ENCODE assay signal across 7 cellular contexts in genomic region chr1:166974647-166975345, GRCh38. TPM values are rescaled to one million over a fixed set of nuclear protein-coding genes. Genes with fewer than 3 reads are reported as not detected.
A peak's percentile ranks its signal among the peaks of the same experiment; 100 is the strongest.
DNase-seq lines count a peak whose midpoint lies in the region; ATAC-seq, FAIRE-seq and TF ChIP-seq lines count a peak whose summit lies in the region.

No MANE protein-coding gene starts in this region.

- ATAC-seq in GM12878 = no peak; the same call in 2 of the 3 replicates
- peak; percentile 17 for ATAC-seq in stimulated activated naive CD8-positive, alpha-beta T cell treated with anti-CD3 and anti-CD28 coated beads, Interleukin-15, Interleukin-2, amounts not matched to agents 100 U/mL and 50 U/mL, for 24 hours

- H3K9ac ChIP-seq in GM12878 (ENCODE audit: control insufficient read depth, insufficient read depth, low read length) = peak overlapping the region; percentile 55

- RAD21 ChIA-PET in GM12878 (lab: Charles Lee; ENCODE audit: unreplicated experiment) = interaction anchor here (0.6 kb wide), 1 partner anchor 186 kb away, joined by 3 read pairs; no protein-coding TSS in a partner anchor

- POLR2A ChIA-PET in GM12878 (lab: Charles Lee) = no interaction called here

- no TSS peak for BruUV-seq in GM12878 (replicated peaks; lab: Mats Ljungman, UMichigan)

- SMC1A ChIA-PET in GM12878 (lab: Charles Lee; ENCODE audit: uncharacterized antibody, unreplicated experiment) = no interaction called here

- H3K27ac ChIP-seq in GM12878 (ENCODE audit: control insufficient read depth, insufficient read depth) (peak overlapping the region; percentile 29; the same call in 1 of the 2 replicates), mesodermal cell (ENCODE audit: low read depth, low read length, severe bottlenecking) (no peak overlapping the region), uterus (no peak overlapping the region)

- CTCF ChIA-PET in GM12878 (lab: Yijun Ruan, JAX) = no interaction called here

- no peak for TF ChIP-seq POLR2A in GM12878 (IDR thresholded peaks at IDR 0.05; ENCODE audit: low read depth, low read length)
- no peak for TF ChIP-seq POLR2A in uterus (IDR thresholded peaks at IDR 0.05)

- H3K27me3 ChIP-seq in GM12878 (replicated peaks in 1 of 2; ENCODE audit: control insufficient read depth in 2 of 2, insufficient read depth in 2 of 2, low read length in 1 of 2) (peaks cover 0 to 7% of the 10 kb centered on the region in 2 experiments), uterus (no peaks in the 10 kb centered on the region)

- in situ Hi-C loops in GM12878 (cut with MboI) = no loop called here

- peak; percentile 88 for FAIRE-seq in GM19239 (lab: Jason Lieb, UNC)
- FAIRE-seq in GM12878 (lab: Jason Lieb, UNC) = no peak

- H3K4me1 ChIP-seq in GM12878 (ENCODE audit: control insufficient read depth, insufficient read depth, low read length) (peaks cover 31% of the 10 kb centered on the region), mesodermal cell (ENCODE audit: control insufficient read depth, insufficient read depth, low read length, poor library complexity, severe bottlenecking) (peaks cover 11% of the 10 kb centered on the region), uterus (no peaks in the 10 kb centered on the region)

- H3K79me2 ChIP-seq in GM12878 (ENCODE audit: control insufficient read depth, insufficient read depth, low read length) = 0 out of 2 replicates have a peak, but pooled peaks cover 3% of the 10 kb centered on the region

- 2% methylated on average over 17 of the region's 17 CpGs for WGBS in GM12878 (ENCODE audit: insufficient coverage, insufficient replicate concordance, low lambda C conversion rate, missing lambda C conversion rate)
- WGBS in mesodermal cell (ENCODE audit: insufficient coverage in 2 of 2), 2 experiments = 0 to 3% methylated on average over 3 to 5 of the region's 17 CpGs

- TF ChIP-seq CTCF in GM12878 (IDR thresholded peaks at IDR 0.05 in 2 of 3, conservative IDR thresholded peaks at IDR 0.05 in 1 of 3; ENCODE audit: control insufficient read depth in 2 of 3, extremely low read depth in 1 of 3, insufficient read depth in 1 of 3, low read depth in 3 of 3, low read length in 3 of 3) (no peak), uterus (IDR thresholded peaks at IDR 0.05) (no peak)

- no peaks in the 10 kb centered on the region for H3K9me3 ChIP-seq in GM12878 (replicated peaks; ENCODE audit: control insufficient read depth, insufficient read depth, low read length)
- H3K9me3 ChIP-seq in mesodermal cell (ENCODE audit: control insufficient read depth, low read length) = no peaks in the 10 kb centered on the region
- H3K9me3 ChIP-seq in uterus = no peaks in the 10 kb centered on the region

- no peaks in the 10 kb centered on the region for H4K20me1 ChIP-seq in GM12878 (ENCODE audit: control insufficient read depth, insufficient read depth)

- intact Hi-C loops in GM12878 (cut with micrococcal nuclease; ENCODE audit: unreplicated experiment) (loop anchor here (5.0 kb wide), 1 partner anchor 83 kb away; no protein-coding TSS in a partner anchor), uterus (cut with DNase I; ENCODE audit: low total_unique reads) (no loop called here)

- H3K4me2 ChIP-seq in GM12878 (ENCODE audit: control insufficient read depth, insufficient read depth) = peak overlapping the region; percentile 95

- H3K36me3 ChIP-seq in GM12878 (ENCODE audit: control insufficient read depth in 2 of 2, insufficient read depth in 2 of 2, low read length in 1 of 2) (no peaks in the 10 kb centered on the region), mesodermal cell (ENCODE audit: control insufficient read depth, insufficient read depth, low read length) (no peaks in the 10 kb centered on the region), uterus (no peaks in the 10 kb centered on the region)

- peak overlapping the region; percentile 67 for H3K4me3 ChIP-seq in GM12878
- H3K4me3 ChIP-seq in mesodermal cell (ENCODE audit: extremely low read depth, insufficient read depth, low read length, poor library complexity, severe bottlenecking) = peak overlapping the region; percentile 31
- H3K4me3 ChIP-seq in uterus = peak overlapping the region in 1 of 2 donors; percentile 44

- TF ChIP-seq RAD21 in GM12878 (IDR thresholded peaks at IDR 0.05; ENCODE audit: insufficient read depth, low read depth, low read length) = no peak

- H2AFZ ChIP-seq in GM12878 (ENCODE audit: control insufficient read depth, low read depth, low read length) = peak overlapping the region; percentile 81

- no peak for DNase-seq in GM19239 (ENCODE audit: insufficient read length, low spot score)
- peak; percentile 19 for DNase-seq in NCI-H748 treated with DMSO at 0.1 percent for 48 hours (lab: John Stamatoyannopoulos, UW)
- DNase-seq in GM12878 (ENCODE audit: low read depth, low spot score) = no peak
- DNase-seq in stimulated activated naive CD8-positive, alpha-beta T cell treated with anti-CD3 and anti-CD28 coated beads, Interleukin-15, Interleukin-2, amounts not matched to agents 100 U/mL and 50 U/mL, for 24 hours = peak; percentile 40
- DNase-seq in A172 (ENCODE audit: low spot score) = no peak
- DNase-seq in uterus = no peak

- no peak for TF ChIP-seq EP300 in GM12878 (IDR thresholded peaks at IDR 0.05; ENCODE audit: borderline replicate concordance in 1 of 2, control insufficient read depth in 1 of 2, low read depth in 2 of 2, low read length in 2 of 2)

TF ChIP-seq in GM12878, 131 proteins besides CTCF, POLR2A, EP300 and RAD21:
- TF ChIP-seq CEBPB (IDR thresholded peaks at IDR 0.05; ENCODE audit: borderline replicate concordance in 1 of 2, low read depth in 2 of 2, low read length in 2 of 2) (no peak), CHD4 (IDR thresholded peaks at IDR 0.05) (no peak), IKZF1 (conservative IDR thresholded peaks at IDR 0.05) (0 out of 2 replicates have a peak, but pooled peaks have one; percentile 1), EGR1 (IDR thresholded peaks at IDR 0.05; ENCODE audit: borderline replicate concordance in 1 of 2, low read depth in 2 of 2, low read length in 2 of 2) (0 out of 3 replicates have a peak, but pooled peaks of 1 of the 2 experiments have one; percentile 42)

RNA-seq across cellular contexts. Expression of gene ILDR2, which starts 0.5 kb away (rescaled TPM):
- 0.25 TPM in 1 of 2 replicates, not detected in the other for total RNA-seq in GM12878 (2013; cell fraction: nucleolus; rRNA removed)
- 4.8 and 4.9 TPM in 2 replicates for total RNA-seq in GM12878 (2014; rRNA removed)
- total RNA-seq in GM12878 (2014; rRNA removed; fragmentation: Illumina TruSeq; extraction: Trizol) = 3.2 and 4.2 TPM in 2 replicates
- 5.3 and 5.4 TPM in 2 replicates for total RNA-seq in GM12878 (2021)
- 2.0 TPM for polyA plus RNA-seq in GM12878 (2011; ENCODE audit: low read depth)
- polyA plus RNA-seq in GM12878 (2011; rRNA removed) = 0.03 and 0.05 TPM in 2 replicates
- 0.04 and 0.08 TPM in 2 replicates for polyA plus RNA-seq in GM12878 (2011; cell fraction: cytosol; rRNA removed)
- polyA plus RNA-seq in GM12878 (2011; cell fraction: nucleus; rRNA removed) = 0.09 and 0.15 TPM in 2 replicates
- polyA plus RNA-seq in GM12878 (2012) = 1.9 and 2.3 TPM in 2 replicates
- polyA plus RNA-seq in GM12878 (2014; fragmentation: Illumina TruSeq; extraction: Trizol) = 4.3 and 4.7 TPM in 2 replicates
- polyA plus RNA-seq in GM12878 (2014; fragmentation: Nextera tagmentation; extraction: Ambion mirVana) = under 1 TPM; 0.27 to 0.56 TPM
- polyA plus RNA-seq in GM12878 (2014; rRNA removed) = 1.9 and 2.7 TPM in 2 replicates
- 1 to 10 TPM in 1 of 2 experiments, under 1 TPM in 1; 0.74 to 1.0 TPM for polyA plus RNA-seq in GM12878 (2016; fragmentation: Nextera tagmentation; extraction: Ambion mirVana)
- polyA minus RNA-seq in GM12878 (2011; rRNA and poly(A)+ RNA removed) = under 0.01 and 0.15 TPM in 2 replicates
- not detected in 2 replicates for polyA minus RNA-seq in GM12878 (2011; cell fraction: cytosol; rRNA and poly(A)+ RNA removed)
- polyA minus RNA-seq in GM12878 (2011; cell fraction: nucleus; rRNA and poly(A)+ RNA removed) = under 0.01 and 0.24 TPM in 2 replicates
- polyA plus RNA-seq in mesodermal cell (2013, experiment 1 of 2) = 3.4 TPM
- 3.3 TPM for polyA plus RNA-seq in mesodermal cell (2013, experiment 2 of 2)
- total RNA-seq in A172 (2014; rRNA removed; shearing (Covaris generic)) = 0.12 and 0.48 TPM in 2 replicates
- 1 to 10 TPM in 1 of 4 donors, under 1 TPM in 1, not detected in 2; 0.30 to 2.8 TPM for total RNA-seq in uterus

RNA-seq across cellular contexts. Expression of gene MAEL, which starts 14.3 kb away (rescaled TPM):
- total RNA-seq in GM12878 (2013; cell fraction: nucleolus; rRNA removed) = not detected in 2 replicates
- total RNA-seq in GM12878 (2014; rRNA removed) = 0.11 and 0.16 TPM in 2 replicates
- 0.14 and 0.40 TPM in 2 replicates for total RNA-seq in GM12878 (2014; rRNA removed; fragmentation: Illumina TruSeq; extraction: Trizol)
- 0.10 and 0.27 TPM in 2 replicates for total RNA-seq in GM12878 (2021)
- polyA plus RNA-seq in GM12878 (2011; ENCODE audit: low read depth) = 0.55 TPM
- not detected in 2 replicates for polyA plus RNA-seq in GM12878 (2011; rRNA removed)
- not detected in 2 replicates for polyA plus RNA-seq in GM12878 (2011; cell fraction: cytosol; rRNA removed)
- not detected in 2 replicates for polyA plus RNA-seq in GM12878 (2011; cell fraction: nucleus; rRNA removed)
- 0.70 and 1.0 TPM in 2 replicates for polyA plus RNA-seq in GM12878 (2012)
- 0.34 and 0.44 TPM in 2 replicates for polyA plus RNA-seq in GM12878 (2014; fragmentation: Illumina TruSeq; extraction: Trizol)
- polyA plus RNA-seq in GM12878 (2014; fragmentation: Nextera tagmentation; extraction: Ambion mirVana) = under 1 TPM; 0.11 to 0.43 TPM
- polyA plus RNA-seq in GM12878 (2014; rRNA removed) = 0.10 and 0.17 TPM in 2 replicates
- under 1 TPM in 1 of 2 experiments, not detected in 1; 0.31 TPM for polyA plus RNA-seq in GM12878 (2016; fragmentation: Nextera tagmentation; extraction: Ambion mirVana)
- not detected in 2 replicates for polyA minus RNA-seq in GM12878 (2011; rRNA and poly(A)+ RNA removed)
- not detected in 2 replicates for polyA minus RNA-seq in GM12878 (2011; cell fraction: cytosol; rRNA and poly(A)+ RNA removed)
- not detected in 2 replicates for polyA minus RNA-seq in GM12878 (2011; cell fraction: nucleus; rRNA and poly(A)+ RNA removed)
- polyA plus RNA-seq in mesodermal cell (2013, experiment 1 of 2) = not detected
- not detected for polyA plus RNA-seq in mesodermal cell (2013, experiment 2 of 2)
- not detected in 2 replicates for total RNA-seq in A172 (2014; rRNA removed; shearing (Covaris generic))
- under 1 TPM in 1 of 4 donors, not detected in 3; 0.69 TPM for total RNA-seq in uterus

Comparison
In these comparisons a context has a peak if more than half of its experiments do, and no peak if none do; other contexts are left out.
1. DNase-seq: peak in NCI-H748 treated with DMSO at 0.1 percent for 48 hours (single experiment) and stimulated activated naive CD8-positive, alpha-beta T cell treated with anti-CD3 and anti-CD28 coated beads, Interleukin-15, Interleukin-2, amounts not matched to agents 100 U/mL and 50 U/mL, for 24 hours (single experiment); none in GM19239 (single experiment), GM12878 (single experiment), A172 (single experiment) and uterus (0 of 2).